Comparison of ENCODE assay signal across 12 cellular contexts in genomic region chr1:25750923-25751605, GRCh38. TPM values are rescaled to one million over a fixed set of nuclear protein-coding genes. Genes with fewer than 3 reads are reported as not detected.
DNase-seq lines count a peak whose midpoint lies in the region; ATAC-seq, FAIRE-seq and TF ChIP-seq lines count a peak whose summit lies in the region.
"Had no signal": no experiment of that assay in that cellular context is flagged by ENCODE, and none has a peak within 500 bp of the region (broad histone marks: within the 10 kb centered on the region; RNA-seq: fewer than 3 reads in every experiment).

No MANE protein-coding gene starts in this region.

- TF ChIP-seq EP300 in K562 (IDR thresholded peaks at IDR 0.05; ENCODE audit: low read length): no peak

- H3K27ac ChIP-seq in CD4-positive, CD25-positive, alpha-beta regulatory T cell (ENCODE audit: insufficient read depth, low read length, poor library complexity, severe bottlenecking): no peak overlapping the region
- H3K27ac ChIP-seq in CD4-positive, alpha-beta T cell (ENCODE audit: low read depth, low read length): no peak overlapping the region
- H3K27ac ChIP-seq in K562 (ENCODE audit: extremely low read depth, low read depth, low read length) (no peak overlapping the region), OCI-LY7 (ENCODE audit: low read depth, low read length, poor library complexity, severe bottlenecking) (no peak overlapping the region)

- TF ChIP-seq POLR2A in K562 (conservative IDR thresholded peaks at IDR 0.05) (no peak), erythroblast (IDR thresholded peaks at IDR 0.05; ENCODE audit: low read length) (no peak)

- H3K9ac ChIP-seq in K562 (ENCODE audit: insufficient read depth in 1 of 2, low read depth in 2 of 2, low read length in 2 of 2): no peak overlapping the region

- CTCF ChIA-PET in CD4-positive, alpha-beta T cell (lab: Charles Lee): no interaction called here
- CTCF ChIA-PET in K562 (lab: Yijun Ruan, JAX; ENCODE audit: low intra/inter-chr PET ratio): no interaction called here
- CTCF ChIA-PET in OCI-LY7 (lab: Charles Lee; ENCODE audit: unreplicated experiment): no interaction called here

- no peaks in the 10 kb centered on the region for H3K9me3 ChIP-seq in CD4-positive, CD25-positive, alpha-beta regulatory T cell (ENCODE audit: control insufficient read depth in 2 of 2, low read length in 2 of 2)
- H3K9me3 ChIP-seq in CD4-positive, alpha-beta T cell (ENCODE audit: control insufficient read depth, low read length): no peaks in the 10 kb centered on the region
- no peaks in the 10 kb centered on the region for H3K9me3 ChIP-seq in K562 (replicated peaks; ENCODE audit: control insufficient read depth, insufficient read depth, low read depth, low read length)
- no peaks in the 10 kb centered on the region for H3K9me3 ChIP-seq in OCI-LY7 (ENCODE audit: low read length)

- H3K9me3 Mint-ChIP-seq in CD4-positive, CD25-positive, alpha-beta regulatory T cell: no peaks in the 10 kb centered on the region
- no peaks in the 10 kb centered on the region for H3K9me3 Mint-ChIP-seq in CD4-positive, alpha-beta T cell
- H3K9me3 Mint-ChIP-seq in naive thymus-derived CD8-positive, alpha-beta T cell: no peaks in the 10 kb centered on the region

- peaks cover 15% of the 10 kb centered on the region for H3K4me1 ChIP-seq in CD4-positive, CD25-positive, alpha-beta regulatory T cell (ENCODE audit: control insufficient read depth, insufficient read depth, low read length, poor library complexity, severe bottlenecking)
- H3K4me1 ChIP-seq in K562 (replicated peaks in 1 of 2; ENCODE audit: control insufficient read depth in 2 of 2, insufficient read depth in 2 of 2, low read length in 2 of 2) (peaks cover 0 to 9% of the 10 kb centered on the region in 2 experiments; a peak in 1 of 5 replicates), OCI-LY7 (ENCODE audit: insufficient read depth, low read length, poor library complexity, severe bottlenecking) (peaks cover 5% of the 10 kb centered on the region)

- no peaks in the 10 kb centered on the region for H3K27me3 Mint-ChIP-seq in CD4-positive, CD25-positive, alpha-beta regulatory T cell
- no peaks in the 10 kb centered on the region for H3K27me3 Mint-ChIP-seq in CD4-positive, alpha-beta T cell
- no peaks in the 10 kb centered on the region for H3K27me3 Mint-ChIP-seq in naive thymus-derived CD8-positive, alpha-beta T cell

- in situ Hi-C loops in K562 (cut with MboI): no loop called here

- no peak for FAIRE-seq in K562 (lab: Jason Lieb, UNC)
- FAIRE-seq: GM12878, GM18507 had no signal

- peaks cover 4 to 39% (median 6%) of the 10 kb centered on the region in 4 donors for H3K4me1 Mint-ChIP-seq in CD4-positive, CD25-positive, alpha-beta regulatory T cell
- peaks cover 59% of the 10 kb centered on the region for H3K4me1 Mint-ChIP-seq in CD4-positive, alpha-beta T cell (ENCODE audit: low read depth)
- peaks cover 25 to 68% (median 48%) of the 10 kb centered on the region in 4 donors for H3K4me1 Mint-ChIP-seq in naive thymus-derived CD8-positive, alpha-beta T cell

- H3K36me3 ChIP-seq in CD4-positive, CD25-positive, alpha-beta regulatory T cell (ENCODE audit: control insufficient read depth, insufficient read depth, low read length): no peaks in the 10 kb centered on the region
- H3K36me3 ChIP-seq in K562 (ENCODE audit: control insufficient read depth, insufficient read depth, low read length) (no peaks in the 10 kb centered on the region), OCI-LY7 (ENCODE audit: insufficient read depth, low read length) (no peaks in the 10 kb centered on the region)

- no peak for ATAC-seq in CD4-positive, CD25-positive, alpha-beta regulatory T cell (ENCODE audit: low read depth in 2 of 2)
- no peak for ATAC-seq in CD4-positive, alpha-beta T cell (ENCODE audit: poor library complexity)
- ATAC-seq in K562 (no peak), HG03442 (IDR thresholded peaks at IDR 0.05; ENCODE audit: unreplicated experiment) (no peak)
- ATAC-seq in naive thymus-derived CD8-positive, alpha-beta T cell: no peak
- ATAC-seq: GM12878 had no signal

- H4K20me1 ChIP-seq in K562 (replicated peaks; ENCODE audit: control insufficient read depth, insufficient read depth, low read length) (peaks cover 40% of the 10 kb centered on the region), OCI-LY7 (ENCODE audit: insufficient read depth, low read length) (no peaks in the 10 kb centered on the region)

- no peak overlapping the region for H3K4me3 ChIP-seq in CD4-positive, CD25-positive, alpha-beta regulatory T cell (ENCODE audit: low read depth, low read length)
- no peak overlapping the region for H3K4me3 ChIP-seq in K562
- H3K4me3 ChIP-seq in OCI-LY7 (ENCODE audit: low read depth, low read length, poor library complexity, severe bottlenecking): no peak overlapping the region
- H3K4me3 ChIP-seq: GM12878 had no signal

- POLR2A ChIA-PET in CD4-positive, alpha-beta T cell (lab: Charles Lee): interaction anchor here (0.6 kb wide), 1 partner anchor 9 kb away, joined by 3 read pairs; no protein-coding TSS in a partner anchor
- POLR2A ChIA-PET in K562 (lab: Yijun Ruan, JAX) (no interaction called here), OCI-LY7 (lab: Charles Lee) (no interaction called here)
- POLR2A ChIA-PET in naive thymus-derived CD8-positive, alpha-beta T cell (lab: Charles Lee): interaction anchor here (0.5 kb wide), 2 partner anchors 11 to 134 kb away, joined by 3 to 5 read pairs; partner anchors contain the start of gene MAN1C1

- peak in 1 of 3 donors; percentile 17 for DNase-seq in CD4-positive, CD25-positive, alpha-beta regulatory T cell
- no peak for DNase-seq in CD4-positive, alpha-beta T cell
- DNase-seq in K562 (ENCODE audit: extremely low read depth in 1 of 4, low spot score in 3 of 4): no peak
- DNase-seq in naive thymus-derived CD8-positive, alpha-beta T cell: no peak
- no peak for DNase-seq in erythroblast (lab: John Stamatoyannopoulos, UW)
- DNase-seq in OCI-LY7 (ENCODE audit: low spot score): no peak
- DNase-seq: DMS79, H7 had no signal

- peaks cover 9% of the 10 kb centered on the region for H3K9me1 ChIP-seq in K562 (ENCODE audit: control insufficient read depth, insufficient read depth, low read length)

- H3K4me3 Mint-ChIP-seq in CD4-positive, CD25-positive, alpha-beta regulatory T cell: no peak overlapping the region
- H3K4me3 Mint-ChIP-seq in CD4-positive, alpha-beta T cell: no peak overlapping the region
- no peak overlapping the region for H3K4me3 Mint-ChIP-seq in naive thymus-derived CD8-positive, alpha-beta T cell
- H3K4me3 Mint-ChIP-seq: CD14-positive monocyte had no signal

- H3K27me3 ChIP-seq in CD4-positive, CD25-positive, alpha-beta regulatory T cell (ENCODE audit: control insufficient read depth, insufficient read depth, low read length): no peaks in the 10 kb centered on the region
- H3K27me3 ChIP-seq in CD4-positive, alpha-beta T cell (ENCODE audit: control insufficient read depth, insufficient read depth, low read length): no peaks in the 10 kb centered on the region
- H3K27me3 ChIP-seq in K562 (ENCODE audit: control insufficient read depth in 2 of 2, insufficient read depth in 2 of 2, low read length in 2 of 2): peaks cover 86 to 100% of the 10 kb centered on the region in 2 experiments

- H3K4me2 ChIP-seq in K562 (ENCODE audit: insufficient read depth, low read length): no peak overlapping the region
- H3K4me2 ChIP-seq in OCI-LY7 (ENCODE audit: low read length): no peak overlapping the region

- WGBS in K562 (ENCODE audit: insufficient coverage, low coverage, missing lambda C conversion rate): 0% methylated on average over 6 of the region's 6 CpGs

- intact Hi-C loops in CD4-positive, alpha-beta T cell (cut with DNase I, micrococcal nuclease): no loop called here
- intact Hi-C loops in K562 (cut with micrococcal nuclease): no loop called here
- intact Hi-C loops in OCI-LY7 (cut with micrococcal nuclease; ENCODE audit: unreplicated experiment): no loop called here

- no peak for TF ChIP-seq RAD21 in K562 (CRISPR knock-in tag; conservative IDR thresholded peaks at IDR 0.05 in 1 of 2, IDR thresholded peaks at IDR 0.05 in 1 of 2)

- TF ChIP-seq CTCF in CD4-positive, alpha-beta T cell (IDR thresholded peaks at IDR 0.05): no peak
- TF ChIP-seq CTCF in K562 (IDR thresholded peaks at IDR 0.05 in 2 of 3, conservative IDR thresholded peaks at IDR 0.05 in 1 of 3; ENCODE audit: insufficient read depth in 2 of 3, low read depth in 1 of 3, low read length in 3 of 3) (no peak), OCI-LY7 (conservative IDR thresholded peaks at IDR 0.05; ENCODE audit: low read length) (no peak)

- no TSS peak for BruUV-seq in K562 (replicated peaks; lab: Mats Ljungman, UMichigan)
- BruUV-seq in OCI-LY7 (replicated peaks; lab: Mats Ljungman, UMichigan): no TSS peak

- no peaks in the 10 kb centered on the region for H3K9me2 ChIP-seq in OCI-LY7 (ENCODE audit: insufficient read depth, low read length)

- peak overlapping the region in 2 of 3 donors; percentile 2 to 16 for H3K27ac Mint-ChIP-seq in CD4-positive, CD25-positive, alpha-beta regulatory T cell
- peak overlapping the region; percentile 99 for H3K27ac Mint-ChIP-seq in CD4-positive, alpha-beta T cell
- H3K27ac Mint-ChIP-seq in naive thymus-derived CD8-positive, alpha-beta T cell: peak overlapping the region in 8 of 10 donors; percentile 22 to 92 (median 78)
- H3K27ac Mint-ChIP-seq: CD14-positive monocyte had no signal

- H3K79me2 ChIP-seq in K562 (ENCODE audit: control insufficient read depth, insufficient read depth, low read length): no peaks in the 10 kb centered on the region
- no peaks in the 10 kb centered on the region for H3K79me2 ChIP-seq in OCI-LY7 (ENCODE audit: insufficient read depth, low read depth, low read length)

- no peak overlapping the region for H2AFZ ChIP-seq in K562 (ENCODE audit: low read depth, low read length)
- H2AFZ ChIP-seq in OCI-LY7 (ENCODE audit: low read length): no peak overlapping the region

- H3K36me3 Mint-ChIP-seq in CD4-positive, CD25-positive, alpha-beta regulatory T cell: peaks cover 14% of the 10 kb centered on the region
- H3K36me3 Mint-ChIP-seq in CD4-positive, alpha-beta T cell (ENCODE audit: low read depth): peaks cover 67% of the 10 kb centered on the region
- peaks cover 0 to 36% (median 11%) of the 10 kb centered on the region in 3 donors for H3K36me3 Mint-ChIP-seq in naive thymus-derived CD8-positive, alpha-beta T cell

RNA-seq across cellular contexts. Expression of gene SELENON, which starts 48.9 kb away (rescaled TPM):
- total RNA-seq in CD4-positive, CD25-positive, alpha-beta regulatory T cell: 19.2 TPM
- 1 to 10 TPM; 1.2 to 2.7 (median 2.0) TPM for polyA plus RNA-seq in CD4-positive, CD25-positive, alpha-beta regulatory T cell
- 10 to 100 TPM; 25.3 to 25.7 TPM for total RNA-seq in CD4-positive, alpha-beta T cell
- total RNA-seq in K562 (2011; cell fraction: chromatin; rRNA removed; ENCODE audit: low replicate concordance): 10.6 and 27.1 TPM in 2 replicates
- 20.8 and 22.0 TPM in 2 replicates for total RNA-seq in K562 (2011; cell fraction: nucleolus; rRNA removed)
- total RNA-seq in K562 (2011; cell fraction: nucleoplasm; rRNA removed): 23.3 and 31.8 TPM in 2 replicates
- total RNA-seq in K562 (2014; rRNA removed) (6.1 and 10.0 TPM in 2 replicates), K562 (2014; rRNA removed; fragmentation: Illumina TruSeq; extraction: Trizol) (5.1 and 6.8 TPM in 2 replicates), K562 (2015; rRNA removed; fragmentation: Illumina TruSeq; extraction: Trizol) (7.0 and 7.4 TPM in 2 replicates), K562 (2021) (21.2 and 24.4 TPM in 2 replicates), OCI-LY7 (2022) (28.1 and 28.3 TPM in 2 replicates)
- polyA plus RNA-seq in K562 (2011; rRNA removed) (7.1 and 7.2 TPM in 2 replicates), K562 (2014; fragmentation: Illumina TruSeq; extraction: Trizol) (26.7 and 28.9 TPM in 2 replicates), K562 (2014; fragmentation: Nextera tagmentation; extraction: Ambion mirVana) (1 to 10 TPM in 1 of 2 experiments, under 1 TPM in 1; 0.43 to 1.5 TPM), K562 (2014; rRNA removed) (12.5 and 12.6 TPM in 2 replicates)
- 12.7 and 12.8 TPM in 2 replicates for polyA plus RNA-seq in K562 (2011; cell fraction: cytosol; rRNA removed)
- 13.8 and 19.5 TPM in 2 replicates for polyA plus RNA-seq in K562 (2011; cell fraction: nucleus; rRNA removed)
- 17.5 and 37.6 TPM in 2 replicates for polyA plus RNA-seq in K562 (2012)
- polyA minus RNA-seq in K562 (2011; rRNA and poly(A)+ RNA removed): 3.7 and 4.2 TPM in 2 replicates
- 12.5 and 15.8 TPM in 2 replicates for polyA minus RNA-seq in K562 (2011; cell fraction: cytosol; rRNA and poly(A)+ RNA removed)
- 2.4 and 3.6 TPM in 2 replicates for polyA minus RNA-seq in K562 (2011; cell fraction: nucleus; rRNA and poly(A)+ RNA removed)
- 10 to 100 TPM; 19.2 to 20.4 TPM for total RNA-seq in naive thymus-derived CD8-positive, alpha-beta T cell
- 1 to 10 TPM; 2.6 to 7.0 (median 2.7) TPM for polyA plus RNA-seq in naive thymus-derived CD8-positive, alpha-beta T cell
- 5.6 and 9.9 TPM in 2 replicates for total RNA-seq in OCI-LY7 (2014; rRNA removed; shearing (Covaris generic))

Comparison
In these comparisons a context has a peak if more than half of its experiments do, and no peak if none do; other contexts are left out.
1. H3K27ac Mint-ChIP-seq: peak in every context shown above with its lines; median percentile 99 in CD4-positive, alpha-beta T cell; 78 in naive thymus-derived CD8-positive, alpha-beta T cell; 9 in CD4-positive, CD25-positive, alpha-beta regulatory T cell.
2. POLR2A ChIA-PET loops: an anchor here in CD4-positive, alpha-beta T cell (0.6 kb wide) and naive thymus-derived CD8-positive, alpha-beta T cell (0.5 kb wide); none called in K562 and OCI-LY7.